2 cellular contexts compared by ENCODE assay signal in genomic region chr9:134522976-134523375, GRCh38.
TF ChIP-seq lines count a peak whose summit lies in the region.

No MANE protein-coding gene starts in this region.

TF ChIP-seq in IMR-90, 13 proteins besides CTCF, POLR2A, EP300 and RAD21:
- TF ChIP-seq USF2 (IDR thresholded peaks at IDR 0.05; ENCODE audit: low read depth, low read length) (no peak), NFE2L2 (IDR thresholded peaks at IDR 0.05; ENCODE audit: low read depth, low read length) (no peak), MXI1 (IDR thresholded peaks at IDR 0.05; ENCODE audit: borderline replicate concordance, low read depth, low read length) (no peak), CHD1 (IDR thresholded peaks at IDR 0.05; ENCODE audit: low read depth, low read length) (no peak), FOS (IDR thresholded peaks at IDR 0.05; ENCODE audit: low read depth, low read length) (no peak), RFX5 (IDR thresholded peaks at IDR 0.05; ENCODE audit: low read depth, low read length) (no peak), SMC3 (IDR thresholded peaks at IDR 0.05; ENCODE audit: low read depth, low read length) (no peak), RCOR1 (IDR thresholded peaks at IDR 0.05; ENCODE audit: insufficient replicate concordance, low read length) (no peak), MAFK (IDR thresholded peaks at IDR 0.05; ENCODE audit: low read depth, low read length) (no peak), MAZ (IDR thresholded peaks at IDR 0.05; ENCODE audit: borderline replicate concordance, low read depth, low read length) (no peak), ELK1 (IDR thresholded peaks at IDR 0.05; ENCODE audit: borderline replicate concordance, low read depth, low read length) (no peak), CEBPB (IDR thresholded peaks at IDR 0.05; ENCODE audit: low read depth, low read length) (no peak), BHLHE40 (IDR thresholded peaks at IDR 0.05; ENCODE audit: low read depth, low read length) (no peak)

TF ChIP-seq in H1, 55 proteins besides CTCF, POLR2A, EP300 and RAD21:
- no peak for TF ChIP-seq MAX (IDR thresholded peaks at IDR 0.05)
- no peak for TF ChIP-seq RNF2 (IDR thresholded peaks at IDR 0.05; ENCODE audit: borderline replicate concordance, low read depth, low read length, missing control alignments, poor library complexity, severe bottlenecking)
